15 cellular contexts compared by ENCODE assay signal in the genomic region with DNA sequence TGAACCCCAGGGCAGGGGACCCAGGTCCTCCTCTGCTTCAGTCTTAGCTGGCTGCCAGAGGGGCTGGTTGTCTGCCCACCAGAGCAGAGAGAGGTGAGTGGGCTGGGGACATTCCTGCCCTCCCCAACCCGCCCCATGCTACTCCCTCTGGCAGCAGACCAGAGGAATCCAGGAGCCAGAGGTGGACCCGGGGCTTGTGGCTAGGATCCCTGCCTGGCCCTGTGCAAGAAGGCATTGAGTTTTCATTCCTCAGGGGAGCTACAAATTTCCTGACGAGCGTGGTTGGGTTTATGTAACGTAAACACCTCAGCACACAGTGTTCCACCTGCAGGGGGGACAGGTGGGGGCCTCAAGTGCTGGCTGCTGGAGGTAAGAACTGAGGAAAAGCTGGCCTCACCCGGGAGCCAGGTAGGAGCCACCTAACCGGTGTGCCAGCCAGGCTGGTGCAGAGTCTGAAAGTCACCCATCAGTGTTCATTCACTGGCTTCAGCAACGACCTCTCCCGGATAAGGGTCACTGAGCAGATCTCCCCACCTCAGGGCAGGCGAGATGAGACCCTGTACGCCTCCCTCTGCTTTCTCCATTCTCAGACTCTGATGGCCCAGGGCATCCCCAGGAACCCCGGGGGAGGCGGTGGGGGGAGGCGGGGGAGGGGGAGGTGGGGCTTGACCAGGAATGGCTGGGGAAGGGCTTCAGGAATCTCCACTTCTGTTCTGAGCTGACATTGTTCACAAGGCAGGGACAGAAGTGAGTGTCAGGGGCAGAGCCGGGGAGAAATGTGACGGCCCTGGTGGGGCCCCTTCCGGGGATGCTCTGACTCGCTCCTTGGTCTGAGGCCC.
A peak's percentile ranks its signal among the peaks of the same experiment; 100 is the strongest.
DNase-seq lines count a peak whose midpoint lies in the region; ATAC-seq and TF ChIP-seq lines count a peak whose summit lies in the region.
"Had no signal": no experiment of that assay in that cellular context is flagged by ENCODE, and none has a peak within 500 bp of the region (broad histone marks: within the 10 kb centered on the region; RNA-seq: fewer than 3 reads in every experiment).

No MANE protein-coding gene starts in this region.

- H2AFZ ChIP-seq in osteoblast (ENCODE audit: low read length): peak overlapping the region; percentile 62

- H3K4me2 ChIP-seq in osteoblast (ENCODE audit: insufficient read depth, low read length): peak overlapping the region; percentile 36

- TF ChIP-seq CTCF in esophagus muscularis mucosa (IDR thresholded peaks at IDR 0.05) (no peak), osteoblast (IDR thresholded peaks at IDR 0.05; ENCODE audit: extremely low read depth, low read depth, low read length) (no peak)

- DNase-seq in DMS79 (lab: John Stamatoyannopoulos, UW): peak; percentile 74
- DNase-seq in NCI-H510A (lab: John Stamatoyannopoulos, UW): peak; percentile 24
- no peak for DNase-seq in esophagus muscularis mucosa (ENCODE audit: extremely low spot score)
- DNase-seq in osteoblast (ENCODE audit: insufficient read length, low spot score, missing footprints): no peak
- no peak for DNase-seq in RKO (ENCODE audit: low spot score)
- DNase-seq: activated CD8-positive, alpha-beta T cell treated with anti-CD3 and anti-CD28 coated beads, Interleukin-2, amount 10 ng/mL, durations not matched to agents 7 days and 5 days; DMS53; erythroblast; NCI-H1048; NCI-H774; SHP77 had no signal

- ATAC-seq in GM19395 (IDR thresholded peaks at IDR 0.05; ENCODE audit: unreplicated experiment): no peak
- no peak for ATAC-seq in HG02763 (IDR thresholded peaks at IDR 0.05; ENCODE audit: unreplicated experiment)
- ATAC-seq in HG02610 (IDR thresholded peaks at IDR 0.05; ENCODE audit: unreplicated experiment): no peak
- ATAC-seq: activated CD8-positive, alpha-beta T cell treated with anti-CD3 and anti-CD28 coated beads, Interleukin-2, amount 10 ng/mL, durations not matched to agents 7 days and 5 days had no signal

- no peak for TF ChIP-seq EP300 in esophagus muscularis mucosa (IDR thresholded peaks at IDR 0.05)

- H3K27me3 ChIP-seq in esophagus muscularis mucosa (no peaks in the 10 kb centered on the region), osteoblast (ENCODE audit: insufficient read depth, low read length) (peaks cover 23% of the 10 kb centered on the region)

- H3K36me3 ChIP-seq in esophagus muscularis mucosa: no peaks in the 10 kb centered on the region
- no peaks in the 10 kb centered on the region for H3K36me3 ChIP-seq in osteoblast (ENCODE audit: insufficient read depth, low read length)

- H3K4me1 ChIP-seq in esophagus muscularis mucosa (peaks cover 18 to 52% (median 26%) of the 10 kb centered on the region in 4 donors), osteoblast (ENCODE audit: insufficient read depth, low read length) (peaks cover 9% of the 10 kb centered on the region)

- H3K9me3 ChIP-seq in esophagus muscularis mucosa (no peaks in the 10 kb centered on the region), osteoblast (ENCODE audit: low read depth, low read length) (no peaks in the 10 kb centered on the region)

- WGBS in esophagus muscularis mucosa: 73% methylated on average over 11 of the region's 18 CpGs

- intact Hi-C loops in esophagus muscularis mucosa (cut with DNase I): no loop called here

- no peaks in the 10 kb centered on the region for H3K79me2 ChIP-seq in osteoblast (ENCODE audit: insufficient read depth, low read length)

- H4K20me1 ChIP-seq in osteoblast (ENCODE audit: insufficient read depth, low read length): no peaks in the 10 kb centered on the region

- TF ChIP-seq POLR2A in esophagus muscularis mucosa (IDR thresholded peaks at IDR 0.05; ENCODE audit: low read depth): no peak

- H3K4me3 ChIP-seq in esophagus muscularis mucosa (no peak overlapping the region), osteoblast (ENCODE audit: insufficient read depth, low read length) (no peak overlapping the region)
- H3K4me3 ChIP-seq: lung had no signal

- H3K27ac ChIP-seq in esophagus muscularis mucosa (replicated peaks in 1 of 4) (peak overlapping the region; percentile 41 to 83 (median 80)), osteoblast (ENCODE audit: low read depth, low read length) (no peak overlapping the region)

Comparison
In these comparisons a context has a peak if more than half of its experiments do, and no peak if none do; other contexts are left out.
1. DNase-seq: peak in DMS79 (single experiment) and NCI-H510A (single experiment); none in esophagus muscularis mucosa (single experiment), osteoblast (single experiment) and RKO (single experiment).